Comparison of ENCODE assay signal across 28 cellular contexts in genomic region chr19:49696865-49697264, GRCh38.
"Had no signal": no experiment of that assay in that cellular context is flagged by ENCODE, and none has a peak within 500 bp of the region (broad histone marks: within the 10 kb centered on the region; RNA-seq: fewer than 3 reads in every experiment).

No MANE protein-coding gene starts in this region.

- H3K4me1 Mint-ChIP-seq: natural killer cell; stimulated activated memory B cell treated with anti-CD40 and anti-IgM and Interleukin-4, amounts not matched to agents 10 μg/mL and 1 μg/mL and 100 μg/mL, for 72 hours had no signal

- ATAC-seq: naive thymus-derived CD4-positive, alpha-beta T cell; natural killer cell; pancreas; right lobe of liver; stimulated activated memory B cell treated with anti-CD40 and anti-IgM and Interleukin-4, amounts not matched to agents 10 μg/mL and 1 μg/mL and 100 μg/mL, for 72 hours; stimulated activated naive CD8-positive, alpha-beta T cell treated with anti-CD3 and anti-CD28 coated beads, Interleukin-15, amount 100 ng/mL, for 72 hours; stimulated activated naive CD8-positive, alpha-beta T cell treated with anti-CD3 and anti-CD28 coated beads, Interleukin-15, Interleukin-2, amounts not matched to agents 100 U/mL and 50 U/mL, for 24 hours; upper lobe of right lung had no signal

- H3K9me3 Mint-ChIP-seq: natural killer cell; nephron; stimulated activated memory B cell treated with anti-CD40 and anti-IgM and Interleukin-4, amounts not matched to agents 10 μg/mL and 1 μg/mL and 100 μg/mL, for 72 hours; stimulated activated naive CD8-positive, alpha-beta T cell treated with anti-CD3 and anti-CD28 coated beads, Interleukin-15, amount 100 ng/mL, for 72 hours; type B pancreatic cell had no signal

- DNase-seq: naive thymus-derived CD4-positive, alpha-beta T cell; natural killer cell; nucleus accumbens; pancreas; retina; right lobe of liver; sigmoid colon; small intestine; stimulated activated CD4-positive, alpha-beta T cell treated with anti-CD3 and anti-CD28 coated beads, Interleukin-15, amount 100 ng/mL, for 24 hours; stimulated activated CD4-positive, alpha-beta T cell treated with anti-CD3 and anti-CD28 coated beads, Interleukin-2, amount 100 ng/mL, for 24 hours; stimulated activated CD4-positive, alpha-beta T cell treated with anti-CD3 and anti-CD28 coated beads, Interleukin-2, amount 100 ng/mL, for 48 hours; stimulated activated CD4-positive, alpha-beta T cell treated with anti-CD3 and anti-CD28 coated beads, Interleukin-4, amount 100 ng/mL, for 24 hours; stimulated activated naive CD4-positive, alpha-beta T cell; stimulated activated naive CD8-positive, alpha-beta T cell treated with anti-CD3 and anti-CD28 coated beads, Interleukin-15, amount 100 ng/mL, for 72 hours; stimulated activated naive CD8-positive, alpha-beta T cell treated with anti-CD3 and anti-CD28 coated beads, Interleukin-15, Interleukin-2, amounts not matched to agents 100 U/mL and 50 U/mL, for 24 hours; substantia nigra; testis; tibial artery; transverse colon; upper lobe of right lung; uterus had no signal

- H3K36me3 Mint-ChIP-seq: naive thymus-derived CD4-positive, alpha-beta T cell; natural killer cell; stimulated activated memory B cell treated with anti-CD40 and anti-IgM and Interleukin-4, amounts not matched to agents 10 μg/mL and 1 μg/mL and 100 μg/mL, for 72 hours; type B pancreatic cell had no signal

- H3K4me1 ChIP-seq: pancreas, prostate gland, right atrium auricular region, right lobe of liver, sigmoid colon, suprapubic skin, testis, transverse colon, upper lobe of right lung, uterus had no signal

- H3K27me3 Mint-ChIP-seq: type B pancreatic cell had no signal

- FAIRE-seq: pancreas, small intestine had no signal

- H3K27ac ChIP-seq: neutrophil, pancreas, prostate gland, right atrium auricular region, right lobe of liver, sigmoid colon, suprapubic skin, testis, tibial artery, transverse colon, upper lobe of right lung, uterus had no signal

- H3K4me3 ChIP-seq: pancreas, prostate gland, right atrium auricular region, right lobe of liver, sigmoid colon, suprapubic skin, testis, tibial artery, transverse colon, upper lobe of right lung, uterus had no signal

- H3K9me3 ChIP-seq: neutrophil, pancreas, prostate gland, right atrium auricular region, right lobe of liver, sigmoid colon, suprapubic skin, testis, tibial artery, transverse colon, upper lobe of right lung, uterus had no signal

- H3K4me3 Mint-ChIP-seq: naive thymus-derived CD4-positive, alpha-beta T cell; natural killer cell; nephron; stimulated activated memory B cell treated with anti-CD40 and anti-IgM and Interleukin-4, amounts not matched to agents 10 μg/mL and 1 μg/mL and 100 μg/mL, for 72 hours; stimulated activated naive CD8-positive, alpha-beta T cell treated with anti-CD3 and anti-CD28 coated beads, Interleukin-15, amount 100 ng/mL, for 72 hours; type B pancreatic cell had no signal

- H3K27ac Mint-ChIP-seq: naive thymus-derived CD4-positive, alpha-beta T cell; natural killer cell; nephron; stimulated activated memory B cell treated with anti-CD40 and anti-IgM and Interleukin-4, amounts not matched to agents 10 μg/mL and 1 μg/mL and 100 μg/mL, for 72 hours; stimulated activated naive CD8-positive, alpha-beta T cell treated with anti-CD3 and anti-CD28 coated beads, Interleukin-15, amount 100 ng/mL, for 72 hours; type B pancreatic cell had no signal
